ENCODE assay signal across 14 cellular contexts in genomic region chr10:58696736-58697135, GRCh38.
"Had no signal": no experiment of that assay in that cellular context is flagged by ENCODE, and none has a peak within 500 bp of the region (broad histone marks: within the 10 kb centered on the region; RNA-seq: fewer than 3 reads in every experiment).

No MANE protein-coding gene starts in this region.

- DNase-seq: activated CD4-positive, alpha-beta memory T cell treated with anti-CD3 and anti-CD28 coated beads for 36 hours; activated gamma-delta T cell; activated T-cell treated with anti-CD3 and anti-CD28 coated beads, Interleukin-2, amount 50 U/mL, for 4 hours; amygdala; effector CD4-positive, alpha-beta T cell; kidney glomerular epithelial cell; stomach had no signal

- H3K36me3 Mint-ChIP-seq: activated CD4-positive, alpha-beta memory T cell treated with anti-CD3 and anti-CD28 coated beads for 36 hours; mesothelial cell of epicardium had no signal

- H3K27ac Mint-ChIP-seq: activated CD4-positive, alpha-beta memory T cell treated with anti-CD3 and anti-CD28 coated beads for 36 hours; activated naive CD8-positive, alpha-beta T cell; mesothelial cell of epicardium; T-helper 2 cell treated with Interferon-gamma antibody and Interleukin-4, amounts not matched to agents 5 μg/mL and 100 μg/mL, for 36 hours had no signal

- H3K4me3 ChIP-seq: coronary artery, hepatocyte, skin epidermis, stomach, vagina had no signal

- H3K4me3 Mint-ChIP-seq: activated CD4-positive, alpha-beta memory T cell treated with anti-CD3 and anti-CD28 coated beads for 36 hours; activated naive CD8-positive, alpha-beta T cell; activated T-cell treated with anti-CD3 and anti-CD28 coated beads, Interleukin-2, amount 50 U/mL, for 4 hours; mesothelial cell of epicardium; T-helper 2 cell treated with Interferon-gamma antibody and Interleukin-4, amounts not matched to agents 5 μg/mL and 100 μg/mL, for 36 hours had no signal

- H3K27me3 Mint-ChIP-seq: activated CD4-positive, alpha-beta memory T cell treated with anti-CD3 and anti-CD28 coated beads for 36 hours had no signal

- ATAC-seq: activated T-cell treated with anti-CD3 and anti-CD28 coated beads, Interleukin-2, amount 50 U/mL, for 4 hours had no signal
